In the genomic region with DNA sequence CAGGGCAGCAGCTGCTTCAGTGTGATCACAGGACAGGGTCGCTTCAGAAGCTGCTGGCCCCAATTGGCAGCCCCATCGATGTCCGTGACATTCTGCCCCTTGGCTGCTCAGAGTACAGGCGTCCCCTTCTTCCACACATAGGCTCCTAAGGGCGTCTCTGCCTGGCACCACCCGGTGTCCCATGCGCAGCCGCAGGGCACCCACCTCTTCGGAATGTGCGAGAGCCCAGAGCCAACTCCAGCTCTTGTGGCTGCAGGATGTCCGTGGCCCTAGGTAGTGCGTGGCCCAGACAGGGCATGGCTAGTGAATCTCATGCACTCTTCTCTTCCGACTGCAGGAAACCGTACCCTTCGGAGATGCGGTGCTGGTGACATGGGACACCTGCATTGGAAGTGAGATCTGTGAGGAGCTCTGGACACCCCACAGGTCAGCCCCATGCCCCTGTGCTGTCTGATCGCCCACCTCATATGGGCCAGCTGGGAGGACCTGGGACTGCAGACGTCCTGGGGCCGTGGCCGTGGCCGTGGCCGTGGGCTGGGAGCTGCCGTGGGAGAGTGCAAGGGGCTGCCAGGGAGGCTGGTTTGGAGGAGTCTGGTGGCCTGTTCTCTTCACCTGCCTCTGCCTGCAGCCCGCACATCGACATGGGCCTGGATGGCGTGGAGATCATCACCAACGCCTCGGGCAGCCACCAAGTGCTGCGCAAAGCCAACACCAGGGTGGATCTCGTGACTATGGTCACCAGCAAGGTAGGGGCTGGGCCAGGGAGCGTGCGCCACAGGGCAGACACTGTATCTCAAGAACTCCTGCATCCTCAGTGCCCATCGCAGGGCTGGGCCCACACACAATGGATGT, we compare ENCODE assay signal across 1 cellular context.
TF ChIP-seq lines count a peak whose summit lies in the region.

No MANE protein-coding gene starts in this region.

TF ChIP-seq in IMR-90, 13 proteins besides CTCF, POLR2A, EP300 and RAD21:
- TF ChIP-seq RFX5 (IDR thresholded peaks at IDR 0.05; ENCODE audit: low read depth, low read length) (no peak), FOS (IDR thresholded peaks at IDR 0.05; ENCODE audit: low read depth, low read length) (no peak), MAZ (IDR thresholded peaks at IDR 0.05; ENCODE audit: borderline replicate concordance, low read depth, low read length) (no peak), MAFK (IDR thresholded peaks at IDR 0.05; ENCODE audit: low read depth, low read length) (no peak), SMC3 (IDR thresholded peaks at IDR 0.05; ENCODE audit: low read depth, low read length) (no peak)
